10 cellular contexts compared by ENCODE assay signal in genomic region chr6:167046861-167047495, GRCh38. TPM values are rescaled to one million over a fixed set of nuclear protein-coding genes. Genes with fewer than 3 reads are reported as not detected.
DNase-seq lines count a peak whose midpoint lies in the region; ATAC-seq and TF ChIP-seq lines count a peak whose summit lies in the region.
"Had no signal": no experiment of that assay in that cellular context is flagged by ENCODE, and none has a peak within 500 bp of the region (broad histone marks: within the 10 kb centered on the region; RNA-seq: fewer than 3 reads in every experiment).

No MANE protein-coding gene starts in this region.

- H3K27me3 ChIP-seq in left lung (no peaks in the 10 kb centered on the region), gastroesophageal sphincter (no peaks in the 10 kb centered on the region)

- H3K9me3 ChIP-seq in left lung, result no peaks in the 10 kb centered on the region
- H3K9me3 ChIP-seq in gastroesophageal sphincter, result no peaks in the 10 kb centered on the region
- H3K9me3 ChIP-seq: psoas muscle had no signal

- no peak for TF ChIP-seq EP300 in gastroesophageal sphincter (IDR thresholded peaks at IDR 0.05)

- H3K9me3 Mint-ChIP-seq in glutamatergic neuron (ENCODE audit: unreplicated experiment), result no peaks in the 10 kb centered on the region

- TF ChIP-seq CTCF in glutamatergic neuron (IDR thresholded peaks at IDR 0.05; ENCODE audit: partially characterized antibody, unreplicated experiment) (no peak), left lung (IDR thresholded peaks at IDR 0.05) (no peak), gastroesophageal sphincter (IDR thresholded peaks at IDR 0.05) (no peak)

- H3K27me3 Mint-ChIP-seq in glutamatergic neuron (ENCODE audit: unreplicated experiment), result no peaks in the 10 kb centered on the region

- WGBS in gastroesophageal sphincter (ENCODE audit: low coverage in 1 of 2), 2 donors, result 85% methylated on average over 3 of the region's 8 CpGs; no CpG with 5 or more reads in 1 of the 2 donors

- H3K36me3 ChIP-seq in left lung, result no peaks in the 10 kb centered on the region
- peaks cover 0 to 7% of the 10 kb centered on the region in 2 donors for H3K36me3 ChIP-seq in gastroesophageal sphincter

- no peaks in the 10 kb centered on the region for H3K36me3 Mint-ChIP-seq in glutamatergic neuron (ENCODE audit: unreplicated experiment)

- no peaks in the 10 kb centered on the region for H3K4me1 Mint-ChIP-seq in glutamatergic neuron (ENCODE audit: low read depth, unreplicated experiment)

- DNase-seq in iPS-NIHi11 (ENCODE audit: low spot score) (peak; percentile 31), glutamatergic neuron (no peak), left lung (no peak)
- no peak for DNase-seq in stimulated activated CD4-positive, alpha-beta T cell treated with anti-CD3 and anti-CD28 coated beads, Interleukin-2, amount 100 ng/mL, for 24 hours
- DNase-seq: NCI-H1105 had no signal

- no peak overlapping the region for H3K4me3 ChIP-seq in left lung
- no peak overlapping the region for H3K4me3 ChIP-seq in gastroesophageal sphincter
- H3K4me3 ChIP-seq: psoas muscle had no signal

- intact Hi-C loops in left lung (cut with DNase I), result no loop called here

- H3K4me1 ChIP-seq in left lung, result peaks cover 0 to 6% of the 10 kb centered on the region in 2 donors
- no peaks in the 10 kb centered on the region for H3K4me1 ChIP-seq in gastroesophageal sphincter
- H3K4me1 ChIP-seq: psoas muscle had no signal

- no peak overlapping the region for H3K4me3 Mint-ChIP-seq in glutamatergic neuron (ENCODE audit: unreplicated experiment)

- H3K27ac ChIP-seq in left lung, result peak overlapping the region in 1 of 2 donors; percentile 64
- H3K27ac ChIP-seq in gastroesophageal sphincter, result no peak overlapping the region
- H3K27ac ChIP-seq: psoas muscle had no signal

- no peak for TF ChIP-seq POLR2A in GM18505 (IDR thresholded peaks at IDR 0.05; ENCODE audit: borderline replicate concordance, extremely low read depth, insufficient read depth, insufficient read length)
- no peak for TF ChIP-seq POLR2A in gastroesophageal sphincter (IDR thresholded peaks at IDR 0.05)

- H3K27ac Mint-ChIP-seq in glutamatergic neuron (ENCODE audit: unreplicated experiment), result no peak overlapping the region

- ATAC-seq in GM18505 (IDR thresholded peaks at IDR 0.05; ENCODE audit: unreplicated experiment), result peak; percentile 19
- ATAC-seq in GM21717 (IDR thresholded peaks at IDR 0.05; ENCODE audit: unreplicated experiment), result peak; percentile 3
- peak; percentile 4 for ATAC-seq in HG03558 (IDR thresholded peaks at IDR 0.05; ENCODE audit: extremely low read depth, unreplicated experiment)
- ATAC-seq in left lung, result no peak
- no peak for ATAC-seq in gastroesophageal sphincter
- ATAC-seq: psoas muscle had no signal

RNA-seq across cellular contexts. Expression of gene CEP43, which starts 47.8 kb away (rescaled TPM):
- total RNA-seq in glutamatergic neuron (ENCODE audit: unreplicated experiment) (12.1 TPM), left lung (10 to 100 TPM; 15.3 to 15.8 TPM), gastroesophageal sphincter (10 to 100 TPM; 10.9 to 17.9 (median 11.7) TPM)

Comparison
In these comparisons a context has a peak if more than half of its experiments do, and no peak if none do; other contexts are left out.
1. ATAC-seq: peak in GM18505 (single experiment), GM21717 (single experiment) and HG03558 (single experiment); none in left lung (single experiment) and gastroesophageal sphincter (single experiment).